In the genomic region with DNA sequence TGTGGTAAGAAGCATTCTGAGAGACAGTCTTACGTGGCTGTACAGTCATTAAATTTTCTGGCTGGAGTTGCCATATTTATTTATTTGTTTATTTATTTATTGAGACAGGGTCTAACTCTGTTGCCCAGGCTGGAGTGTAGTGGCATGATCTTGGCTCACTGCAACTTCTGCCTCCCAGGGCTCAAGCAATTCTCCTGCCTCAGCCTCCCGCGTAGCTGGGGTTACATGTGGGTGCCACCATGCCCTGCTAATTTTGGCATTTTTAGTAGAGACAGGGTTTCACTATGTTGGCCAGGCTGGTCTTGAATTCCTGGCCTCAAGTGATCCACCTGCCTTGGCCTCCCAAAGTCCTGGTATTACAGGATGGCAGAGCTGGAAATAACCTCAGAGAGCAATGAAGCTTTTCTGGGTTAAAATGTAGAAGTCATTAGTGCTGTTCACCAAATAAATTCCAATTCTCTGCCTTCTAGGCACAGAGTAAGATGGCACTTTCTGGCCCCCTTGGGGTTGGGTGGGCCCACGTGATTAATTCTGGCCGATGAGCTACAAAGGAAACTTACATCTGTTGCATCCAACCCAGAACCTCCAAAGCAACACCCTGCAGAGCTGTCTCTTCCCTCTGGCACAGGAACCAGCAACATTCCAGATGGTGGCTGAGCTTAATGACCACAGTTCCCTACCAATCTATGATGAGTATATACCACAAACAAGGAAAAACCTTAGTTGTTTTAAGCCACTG, we compare ENCODE assay signal across 1 cellular context.
TF ChIP-seq lines count a peak whose summit lies in the region.

No MANE protein-coding gene starts in this region.

TF ChIP-seq in HEK293, 187 proteins besides CTCF, POLR2A, EP300 and RAD21:
- TF ChIP-seq GLI2 (tag by site-specific recombination; IDR thresholded peaks at IDR 0.05; ENCODE audit: borderline replicate concordance, low read depth): no peak
- TF ChIP-seq ZNF121 (tag by site-specific recombination; IDR thresholded peaks at IDR 0.05): peak; percentile 64
- TF ChIP-seq ZNF549 (tag by site-specific recombination; IDR thresholded peaks at IDR 0.05): no peak
